In genomic region chrX:135892781-135893180, GRCh38 we compare ENCODE assay signal across 1 cellular context.
A peak's percentile ranks its signal among the peaks of the same experiment; 100 is the strongest.
TF ChIP-seq lines count a peak whose summit lies in the region.

No MANE protein-coding gene starts in this region.

TF ChIP-seq in K562, 482 proteins besides CTCF, POLR2A, EP300 and RAD21:
- TF ChIP-seq MIER1 (IDR thresholded peaks at IDR 0.05; ENCODE audit: low read depth): 0 out of 2 replicates have a peak, but pooled peaks have one; percentile 32
- no peak for TF ChIP-seq ZNF785 (CRISPR knock-in tag; IDR thresholded peaks at IDR 0.05)
- TF ChIP-seq MLLT1 (IDR thresholded peaks at IDR 0.05): 0 out of 4 replicates have a peak, but pooled peaks of 1 of the 2 experiments have one; percentile 18
- no peak for TF ChIP-seq DEAF1 (CRISPR knock-in tag; IDR thresholded peaks at IDR 0.05)
- no peak for TF ChIP-seq ZNF408 (CRISPR knock-in tag; IDR thresholded peaks at IDR 0.05; ENCODE audit: low read depth)
- TF ChIP-seq ZNF511 (CRISPR knock-in tag; IDR thresholded peaks at IDR 0.05): 0 out of 2 replicates have a peak, but pooled peaks have one; percentile 16
- 0 out of 2 replicates have a peak, but pooled peaks have one; percentile 48 for TF ChIP-seq SRSF3 (IDR thresholded peaks at IDR 0.05; ENCODE audit: insufficient read depth, low read length)
- no peak for TF ChIP-seq GABPB2 (CRISPR knock-in tag; conservative IDR thresholded peaks at IDR 0.05)
- TF ChIP-seq HNRNPH1 (optimal IDR thresholded peaks at IDR 0.05; ENCODE audit: low read depth, low read length): no peak
- TF ChIP-seq ZNF589 (CRISPR knock-in tag; IDR thresholded peaks at IDR 0.05; ENCODE audit: low read depth): peak; percentile 43; the same call in 1 of the 2 replicates
- no peak for TF ChIP-seq HDAC3 (IDR thresholded peaks at IDR 0.05; ENCODE audit: borderline replicate concordance, partially characterized antibody)
- peak; percentile 34; the same call in 1 of the 2 replicates for TF ChIP-seq ZBTB7A (IDR thresholded peaks at IDR 0.05; ENCODE audit: borderline replicate concordance, control insufficient read depth, low read depth, low read length)
- TF ChIP-seq SRSF1 (IDR thresholded peaks at IDR 0.05; ENCODE audit: low read depth, low read length): no peak
- no peak for TF ChIP-seq ZNF347 (CRISPR knock-in tag; IDR thresholded peaks at IDR 0.05; ENCODE audit: low read depth)
- TF ChIP-seq ZHX1 (conservative IDR thresholded peaks at IDR 0.05; ENCODE audit: low read length): no peak
- no peak for TF ChIP-seq TFAM (CRISPR knock-in tag; conservative IDR thresholded peaks at IDR 0.05)
- no peak for TF ChIP-seq ZFP36 (IDR thresholded peaks at IDR 0.05; ENCODE audit: low read depth, low read length, partially characterized antibody)
- TF ChIP-seq FOXM1 (IDR thresholded peaks at IDR 0.05; ENCODE audit: low read depth): no peak
- TF ChIP-seq FOXM1 (CRISPR knock-in tag; IDR thresholded peaks at IDR 0.05; ENCODE audit: low read depth): 0 out of 2 replicates have a peak, but pooled peaks have one; percentile 57
